11 cellular contexts compared by ENCODE assay signal in genomic region chr19:53838446-53838845, GRCh38. TPM values are rescaled to one million over a fixed set of nuclear protein-coding genes. Genes with fewer than 3 reads are reported as not detected.
A peak's percentile ranks its signal among the peaks of the same experiment; 100 is the strongest.
DNase-seq lines count a peak whose midpoint lies in the region; TF ChIP-seq lines count a peak whose summit lies in the region.
"Not testable (repeated sequence)": the region's sequence is repeated elsewhere in the genome, so short reads cannot be mapped to it uniquely, and the experiment has no call there.
"Had no signal": no experiment of that assay in that cellular context is flagged by ENCODE, and none has a peak within 500 bp of the region (broad histone marks: within the 10 kb centered on the region; RNA-seq: fewer than 3 reads in every experiment).

No MANE protein-coding gene starts in this region.

- H3K4me1 ChIP-seq in HUES48 (ENCODE audit: control insufficient read depth, insufficient read depth, low read length), result peaks cover 15% of the 10 kb centered on the region
- H3K4me1 ChIP-seq in PC-9 (replicated peaks; ENCODE audit: insufficient read depth), result peaks cover 49% of the 10 kb centered on the region
- H3K4me1 ChIP-seq in neural progenitor cell, result not testable (repeated sequence)

- CTCF ChIA-PET in PC-9 (lab: Charles Lee), result not testable (repeated sequence)
- CTCF ChIA-PET in MCF 10A (lab: Yijun Ruan, JAX), result interaction anchor here (0.7 kb wide), 1 partner anchor 188 kb away, joined by 3 read pairs; no protein-coding TSS in a partner anchor

- H3K27ac Mint-ChIP-seq in MCF 10A (ENCODE audit: low read depth, unreplicated experiment) (peak overlapping the region; percentile 31), glutamatergic neuron (ENCODE audit: unreplicated experiment) (peak overlapping the region; percentile 19), neural progenitor cell (peak overlapping the region; percentile 23)

- not testable (repeated sequence) for H3K27me3 Mint-ChIP-seq in MCF 10A (ENCODE audit: insufficient read depth, unreplicated experiment); glutamatergic neuron (ENCODE audit: unreplicated experiment); neural progenitor cell (ENCODE audit: insufficient read depth, low read depth)

- H3K36me3 Mint-ChIP-seq in MCF 10A (ENCODE audit: insufficient read depth, unreplicated experiment); glutamatergic neuron (ENCODE audit: unreplicated experiment); neural progenitor cell: not testable (repeated sequence)

- H3K4me2 ChIP-seq in PC-9, result peak overlapping the region; percentile 14; the same call in 1 of the 2 replicates
- H3K4me2 ChIP-seq in neural progenitor cell, result peak overlapping the region; percentile 22

- not testable (repeated sequence) for TF ChIP-seq CTCF in PC-9 (conservative IDR thresholded peaks at IDR 0.05); MCF 10A (IDR thresholded peaks at IDR 0.05; ENCODE audit: unreplicated experiment); glutamatergic neuron (IDR thresholded peaks at IDR 0.05; ENCODE audit: partially characterized antibody, unreplicated experiment); neural progenitor cell (IDR thresholded peaks at IDR 0.05)

- not testable (repeated sequence) for H3K4me3 ChIP-seq in HUES48 (ENCODE audit: low read depth, low read length); PC-9; neural progenitor cell

- intact Hi-C loops in PC-9 (cut with micrococcal nuclease; ENCODE audit: unreplicated experiment); MCF 10A (cut with micrococcal nuclease): not testable (repeated sequence)

- H3K27me3 ChIP-seq in HUES48 (ENCODE audit: control insufficient read depth, insufficient read depth, low read length); PC-9 (ENCODE audit: insufficient read depth, low read depth); neural progenitor cell: not testable (repeated sequence)

- TSS peak; percentile 94 for BruUV-seq in PC-9 (replicated peaks; lab: Mats Ljungman, UMichigan)
- BruUV-seq in MCF 10A (replicated peaks; lab: Mats Ljungman, UMichigan), result not testable (repeated sequence)

- not testable (repeated sequence) for H3K4me3 Mint-ChIP-seq in MCF 10A (ENCODE audit: unreplicated experiment); glutamatergic neuron (ENCODE audit: unreplicated experiment); neural progenitor cell

- H3F3A ChIP-seq in PC-9 (ENCODE audit: insufficient read depth, low read depth), result peaks cover 41% of the 10 kb centered on the region
- peaks cover 16% of the 10 kb centered on the region for H3F3A ChIP-seq in neural progenitor cell (ENCODE audit: low read depth)

- not testable (repeated sequence) for H3K9me2 ChIP-seq in PC-9 (ENCODE audit: insufficient read depth)

- H3K9me3 ChIP-seq in HUES48 (ENCODE audit: control insufficient read depth, insufficient read depth, low read length); PC-9 (ENCODE audit: insufficient read depth, low read depth); neural progenitor cell (ENCODE audit: low read depth): not testable (repeated sequence)

- H3K9me3 Mint-ChIP-seq in MCF 10A (ENCODE audit: unreplicated experiment); glutamatergic neuron (ENCODE audit: unreplicated experiment); neural progenitor cell: not testable (repeated sequence)

- H2AFZ ChIP-seq in PC-9; neural progenitor cell (replicated peaks): not testable (repeated sequence)

- peak; percentile 30 for DNase-seq in ELF-1 (ENCODE audit: low read depth, low spot score)
- DNase-seq in PC-9; MCF 10A (ENCODE audit: unreplicated experiment); glutamatergic neuron; neural progenitor cell (ENCODE audit: low spot score): not testable (repeated sequence)

- not testable (repeated sequence) for H3K9ac ChIP-seq in HUES48 (ENCODE audit: low read depth, low read length); neural progenitor cell

- not testable (repeated sequence) for H4K20me1 ChIP-seq in PC-9 (ENCODE audit: insufficient read depth); neural progenitor cell (ENCODE audit: low read depth)

- H3K27ac ChIP-seq in HUES48 (ENCODE audit: low read depth, low read length), result peak overlapping the region; percentile 64
- H3K27ac ChIP-seq in PC-9, result peak overlapping the region; percentile 52; the same call in 1 of the 2 replicates
- not testable (repeated sequence) for H3K27ac ChIP-seq in neural progenitor cell

- not testable (repeated sequence) for H3K79me2 ChIP-seq in PC-9 (ENCODE audit: low read depth); neural progenitor cell (ENCODE audit: low read depth)

- not testable (repeated sequence) for H3K36me3 ChIP-seq in HUES48 (ENCODE audit: control insufficient read depth, insufficient read depth, low read length); PC-9 (ENCODE audit: low read depth); neural progenitor cell

- POLR2A ChIA-PET in PC-9 (lab: Charles Lee; ENCODE audit: unreplicated experiment); MCF 10A (lab: Yijun Ruan, JAX): not testable (repeated sequence)

- not testable (repeated sequence) for H3K4me1 Mint-ChIP-seq in MCF 10A (ENCODE audit: insufficient read depth, unreplicated experiment)
- peaks cover 19% of the 10 kb centered on the region for H3K4me1 Mint-ChIP-seq in glutamatergic neuron (ENCODE audit: low read depth, unreplicated experiment)
- peaks cover 21% of the 10 kb centered on the region for H3K4me1 Mint-ChIP-seq in neural progenitor cell

RNA-seq across cellular contexts. Expression of gene NLRP12, which starts 14.3 kb away (rescaled TPM):
- total RNA-seq in PC-9 (2021) (0.20 and 0.37 TPM in 2 replicates), MCF 10A (2022) (not detected in 2 replicates), glutamatergic neuron (ENCODE audit: unreplicated experiment) (0.12 TPM), neural progenitor cell (ENCODE audit: low replicate concordance) (0.19 TPM in 1 of 2 replicates, not detected in the other)
- total RNA-seq: A172; CD4-positive, CD25-positive, alpha-beta regulatory T cell; CD8-positive, alpha-beta memory T cell; IMR-90; K562 had no signal

RNA-seq across cellular contexts. Expression of gene MYADM, which starts 29.2 kb away (rescaled TPM):
- total RNA-seq in PC-9 (2021) (230 and 238 TPM in 2 replicates), MCF 10A (2022) (39.0 and 43.3 TPM in 2 replicates), glutamatergic neuron (ENCODE audit: unreplicated experiment) (61.5 TPM), neural progenitor cell (ENCODE audit: low replicate concordance) (11.5 and 25.6 TPM in 2 replicates)

RNA-seq across cellular contexts. Expression of gene PRKCG, which starts 43.6 kb away (rescaled TPM):
- total RNA-seq in PC-9 (2021) (5.9 TPM in 2 replicates), MCF 10A (2022) (not detected in 2 replicates), glutamatergic neuron (ENCODE audit: unreplicated experiment) (33.1 TPM), neural progenitor cell (ENCODE audit: low replicate concordance) (0.51 and 3.3 TPM in 2 replicates)
- total RNA-seq: A172; CD4-positive, CD25-positive, alpha-beta regulatory T cell; CD8-positive, alpha-beta memory T cell; IMR-90; K562 had no signal
